Comparison of ENCODE assay signal across 2 cellular contexts in genomic region chr12:89334770-89335169, GRCh38.
TF ChIP-seq lines count a peak whose summit lies in the region.

No MANE protein-coding gene starts in this region.

TF ChIP-seq in HepG2, 621 proteins besides CTCF, POLR2A, EP300 and RAD21 (continues in another document):
- TF ChIP-seq CEBPG (CRISPR knock-in tag; IDR thresholded peaks at IDR 0.05): peak; percentile 82
- TF ChIP-seq TBX2 (CRISPR knock-in tag; IDR thresholded peaks at IDR 0.05; ENCODE audit: borderline replicate concordance): no peak
- peak; percentile 74; the same call in 1 of the 2 replicates for TF ChIP-seq CEBPB (IDR thresholded peaks at IDR 0.05; ENCODE audit: borderline replicate concordance, low read depth, low read length)
- TF ChIP-seq KLF15 (CRISPR knock-in tag; IDR thresholded peaks at IDR 0.05; ENCODE audit: borderline replicate concordance): no peak
- no peak for TF ChIP-seq DNMT3B (CRISPR knock-in tag; conservative IDR thresholded peaks at IDR 0.05)
- TF ChIP-seq ATF7 (IDR thresholded peaks at IDR 0.05): peak; percentile 15; the same call in 1 of the 2 replicates
- no peak for TF ChIP-seq ATF7 (CRISPR knock-in tag; IDR thresholded peaks at IDR 0.05)
- TF ChIP-seq RBAK (CRISPR knock-in tag; IDR thresholded peaks at IDR 0.05): no peak
- TF ChIP-seq ZHX2 (IDR thresholded peaks at IDR 0.05; ENCODE audit: low read depth): no peak
- TF ChIP-seq ZHX2 (CRISPR knock-in tag; IDR thresholded peaks at IDR 0.05; ENCODE audit: borderline replicate concordance): no peak
- TF ChIP-seq SOX6 (IDR thresholded peaks at IDR 0.05): no peak
- TF ChIP-seq SOX6 (CRISPR knock-in tag; IDR thresholded peaks at IDR 0.05): no peak
- peak in 1 of 2 experiments; percentile 88; a peak in 2 of 4 replicates for TF ChIP-seq ATF4 (CRISPR knock-in tag; IDR thresholded peaks at IDR 0.05)
- TF ChIP-seq MAX (IDR thresholded peaks at IDR 0.05): no peak
- TF ChIP-seq ZNF512 (CRISPR knock-in tag; IDR thresholded peaks at IDR 0.05): no peak

TF ChIP-seq in K562, 482 proteins besides CTCF, POLR2A, EP300 and RAD21 (continues in another document):
- 0 out of 2 replicates have a peak, but pooled peaks have one; percentile 32 for TF ChIP-seq ATF4 (CRISPR knock-in tag; IDR thresholded peaks at IDR 0.05)
- TF ChIP-seq RHOXF2B (CRISPR knock-in tag; conservative IDR thresholded peaks at IDR 0.05): no peak
- no peak for TF ChIP-seq ATF6 (CRISPR knock-in tag; IDR thresholded peaks at IDR 0.05)
- TF ChIP-seq HDAC1 (IDR thresholded peaks at IDR 0.05): no peak
- TF ChIP-seq NKRF (IDR thresholded peaks at IDR 0.05; ENCODE audit: borderline replicate concordance): no peak
- TF ChIP-seq NFXL1 (CRISPR knock-in tag; IDR thresholded peaks at IDR 0.05): no peak
- TF ChIP-seq ZMIZ1 (IDR thresholded peaks at IDR 0.05; ENCODE audit: low read depth in 2 of 2, low read length in 2 of 2): no peak
- TF ChIP-seq ATF3 (IDR thresholded peaks at IDR 0.05): peak; percentile 64
- no peak for TF ChIP-seq ATF3 (CRISPR knock-in tag; conservative IDR thresholded peaks at IDR 0.05)
- no peak for TF ChIP-seq ZNF707 (CRISPR knock-in tag; conservative IDR thresholded peaks at IDR 0.05)
- TF ChIP-seq CHAMP1 (IDR thresholded peaks at IDR 0.05): no peak
- TF ChIP-seq ZBTB8A (IDR thresholded peaks at IDR 0.05; ENCODE audit: partially characterized antibody): no peak
- no peak for TF ChIP-seq MAX (CRISPR knock-in tag; IDR thresholded peaks at IDR 0.05)
- TF ChIP-seq RBM14 (IDR thresholded peaks at IDR 0.05; ENCODE audit: borderline replicate concordance, insufficient read depth, low read depth, low read length): no peak
- no peak for TF ChIP-seq SRSF7 (optimal IDR thresholded peaks at IDR 0.05; ENCODE audit: low read depth, low read length)
- TF ChIP-seq RB1 (IDR thresholded peaks at IDR 0.05; ENCODE audit: low read depth): no peak
- TF ChIP-seq ZBTB26 (CRISPR knock-in tag; IDR thresholded peaks at IDR 0.05): no peak
- TF ChIP-seq CEBPB (tag; IDR thresholded peaks at IDR 0.05): peak; percentile 72
- TF ChIP-seq SAFB2 (IDR thresholded peaks at IDR 0.05; ENCODE audit: borderline replicate concordance, low read depth, low read length, severe bottlenecking): no peak
- TF ChIP-seq ELF2 (CRISPR knock-in tag; IDR thresholded peaks at IDR 0.05): no peak
- TF ChIP-seq CEBPG (CRISPR knock-in tag; IDR thresholded peaks at IDR 0.05): peak; percentile 14; the same call in 1 of the 2 replicates
- TF ChIP-seq CEBPG (tag; conservative IDR thresholded peaks at IDR 0.05 in 1 of 2, IDR thresholded peaks at IDR 0.05 in 1 of 2): peak; percentile 85
- TF ChIP-seq RFX1 (IDR thresholded peaks at IDR 0.05): no peak
- no peak for TF ChIP-seq RAD51 (IDR thresholded peaks at IDR 0.05; ENCODE audit: borderline replicate concordance, low read depth)
- TF ChIP-seq BACH1 (tag; IDR thresholded peaks at IDR 0.05): no peak
- TF ChIP-seq CBX8 (IDR thresholded peaks at IDR 0.05; ENCODE audit: borderline replicate concordance, extremely low read depth, low read depth, low read length, poor library complexity, severe bottlenecking): no peak
- TF ChIP-seq ZFP36 (IDR thresholded peaks at IDR 0.05; ENCODE audit: low read depth, low read length, partially characterized antibody): no peak
- TF ChIP-seq ETS2 (tag; IDR thresholded peaks at IDR 0.05; ENCODE audit: borderline replicate concordance, poor library complexity, severe bottlenecking): no peak
- no peak for TF ChIP-seq NR0B1 (IDR thresholded peaks at IDR 0.05; ENCODE audit: partially characterized antibody)
- no peak for TF ChIP-seq XRCC3 (IDR thresholded peaks at IDR 0.05)
- TF ChIP-seq HCFC1 (IDR thresholded peaks at IDR 0.05; ENCODE audit: low read depth, low read length): no peak
- no peak for TF ChIP-seq GTF2B (IDR thresholded peaks at IDR 0.05; ENCODE audit: extremely low read depth, insufficient read length)
- no peak for TF ChIP-seq THAP12 (CRISPR knock-in tag; IDR thresholded peaks at IDR 0.05)
- no peak for TF ChIP-seq E2F5 (CRISPR knock-in tag; IDR thresholded peaks at IDR 0.05)
- no peak for TF ChIP-seq ATF7 (IDR thresholded peaks at IDR 0.05)
